1 cellular context compared by ENCODE assay signal in the genomic region with DNA sequence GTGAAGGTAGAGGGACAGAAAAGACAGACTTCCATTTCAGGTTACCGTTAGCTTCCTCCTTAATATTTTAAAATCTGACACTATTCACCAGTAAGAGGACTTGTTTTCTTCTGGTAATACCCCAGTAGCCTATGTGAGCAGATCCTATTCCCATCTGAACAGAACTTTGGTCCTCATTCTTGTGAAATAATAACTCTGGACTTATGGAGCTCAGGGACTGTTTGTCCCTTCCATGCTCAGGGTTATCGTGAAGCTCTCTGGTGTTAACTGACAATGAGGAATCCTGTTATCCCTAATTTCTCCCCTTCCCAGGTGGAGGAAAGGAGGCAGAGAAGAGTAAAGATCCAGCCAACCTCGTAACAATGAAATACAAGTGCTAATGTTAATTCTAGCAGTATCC.
TF ChIP-seq lines count a peak whose summit lies in the region.

No MANE protein-coding gene starts in this region.

TF ChIP-seq in HepG2, 621 proteins besides CTCF, POLR2A, EP300 and RAD21:
- TF ChIP-seq CEBPB (IDR thresholded peaks at IDR 0.05; ENCODE audit: borderline replicate concordance, low read depth, low read length) (peak; percentile 46; the same call in 1 of the 2 replicates), PAXIP1 (CRISPR knock-in tag; conservative IDR thresholded peaks at IDR 0.05) (peak; percentile 33; the same call in 1 of the 2 replicates), DRAP1 (CRISPR knock-in tag; IDR thresholded peaks at IDR 0.05) (0 out of 2 replicates have a peak, but pooled peaks have one; percentile 24), ELF3 (CRISPR knock-in tag; IDR thresholded peaks at IDR 0.05) (peak; percentile 20; the same call in 1 of the 2 replicates), SRF (IDR thresholded peaks at IDR 0.05; ENCODE audit: low read depth, low read length) (no peak), ZNF510 (CRISPR knock-in tag; IDR thresholded peaks at IDR 0.05; ENCODE audit: low read depth) (no peak), HNF4A (CRISPR knock-in tag; IDR thresholded peaks at IDR 0.05) (peak; percentile 90), GATAD2A (CRISPR knock-in tag; IDR thresholded peaks at IDR 0.05) (0 out of 2 replicates have a peak, but pooled peaks have one; percentile 37), ARID5B (CRISPR knock-in tag; IDR thresholded peaks at IDR 0.05) (peak; percentile 53; the same call in 1 of the 2 replicates), ZNF83 (CRISPR knock-in tag; IDR thresholded peaks at IDR 0.05; ENCODE audit: borderline replicate concordance) (no peak), ZNF614 (CRISPR knock-in tag; IDR thresholded peaks at IDR 0.05; ENCODE audit: borderline replicate concordance) (0 out of 2 replicates have a peak, but pooled peaks have one; percentile 29), SETDB1 (CRISPR knock-in tag; IDR thresholded peaks at IDR 0.05; ENCODE audit: borderline replicate concordance) (no peak), ZNF644 (CRISPR knock-in tag; IDR thresholded peaks at IDR 0.05; ENCODE audit: low read depth) (0 out of 2 replicates have a peak, but pooled peaks have one; percentile 24), CEBPG (CRISPR knock-in tag; IDR thresholded peaks at IDR 0.05) (peak; percentile 48; the same call in 1 of the 2 replicates), RARA (CRISPR knock-in tag; IDR thresholded peaks at IDR 0.05) (0 out of 2 replicates have a peak, but pooled peaks have one; percentile 45), SOX13 (IDR thresholded peaks at IDR 0.05) (no peak), SOX13 (CRISPR knock-in tag; conservative IDR thresholded peaks at IDR 0.05 in 1 of 2, IDR thresholded peaks at IDR 0.05 in 1 of 2) (0 out of 4 replicates have a peak, but pooled peaks of 1 of the 2 experiments have one; percentile 24), SAP130 (CRISPR knock-in tag; IDR thresholded peaks at IDR 0.05; ENCODE audit: low read depth) (peak; percentile 33), RBAK (CRISPR knock-in tag; IDR thresholded peaks at IDR 0.05) (peak; percentile 80; the same call in 1 of the 2 replicates)
- TF ChIP-seq, protein P1, sequence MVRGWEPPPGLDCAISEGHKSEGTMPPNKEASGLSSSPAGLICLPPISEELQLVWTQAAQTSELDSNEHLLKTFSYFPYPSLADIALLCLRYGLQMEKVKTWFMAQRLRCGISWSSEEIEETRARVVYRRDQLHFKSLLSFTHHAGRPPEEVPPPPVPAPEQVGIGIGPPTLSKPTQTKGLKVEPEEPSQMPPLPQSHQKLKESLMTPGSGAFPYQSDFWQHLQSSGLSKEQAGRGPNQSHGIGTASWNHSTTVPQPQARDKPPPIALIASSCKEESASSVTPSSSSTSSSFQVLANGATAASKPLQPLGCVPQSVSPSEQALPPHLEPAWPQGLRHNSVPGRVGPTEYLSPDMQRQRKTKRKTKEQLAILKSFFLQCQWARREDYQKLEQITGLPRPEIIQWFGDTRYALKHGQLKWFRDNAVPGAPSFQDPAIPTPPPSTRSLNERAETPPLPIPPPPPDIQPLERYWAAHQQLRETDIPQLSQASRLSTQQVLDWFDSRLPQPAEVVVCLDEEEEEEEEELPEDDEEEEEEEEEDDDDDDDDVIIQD (CRISPR knock-in tag; IDR thresholded peaks at IDR 0.05; ENCODE audit: low read depth): 0 out of 2 replicates have a peak, but pooled peaks have one; percentile 33
- TF ChIP-seq, protein P2, sequence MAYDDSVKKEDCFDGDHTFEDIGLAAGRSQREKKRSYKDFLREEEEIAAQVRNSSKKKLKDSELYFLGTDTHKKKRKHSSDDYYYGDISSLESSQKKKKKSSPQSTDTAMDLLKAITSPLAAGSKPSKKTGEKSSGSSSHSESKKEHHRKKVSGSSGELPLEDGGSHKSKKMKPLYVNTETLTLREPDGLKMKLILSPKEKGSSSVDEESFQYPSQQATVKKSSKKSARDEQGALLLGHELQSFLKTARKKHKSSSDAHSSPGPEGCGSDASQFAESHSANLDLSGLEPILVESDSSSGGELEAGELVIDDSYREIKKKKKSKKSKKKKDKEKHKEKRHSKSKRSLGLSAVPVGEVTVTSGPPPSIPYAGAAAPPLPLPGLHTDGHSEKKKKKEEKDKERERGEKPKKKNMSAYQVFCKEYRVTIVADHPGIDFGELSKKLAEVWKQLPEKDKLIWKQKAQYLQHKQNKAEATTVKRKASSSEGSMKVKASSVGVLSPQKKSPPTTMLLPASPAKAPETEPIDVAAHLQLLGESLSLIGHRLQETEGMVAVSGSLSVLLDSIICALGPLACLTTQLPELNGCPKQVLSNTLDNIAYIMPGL (CRISPR knock-in tag; IDR thresholded peaks at IDR 0.05; ENCODE audit: borderline replicate concordance in 1 of 2, low read depth in 1 of 2): no peak
TF ChIP-seq in HepG2: peak in this region for 15.
